Comparison of ENCODE assay signal across 8 cellular contexts in the genomic region with DNA sequence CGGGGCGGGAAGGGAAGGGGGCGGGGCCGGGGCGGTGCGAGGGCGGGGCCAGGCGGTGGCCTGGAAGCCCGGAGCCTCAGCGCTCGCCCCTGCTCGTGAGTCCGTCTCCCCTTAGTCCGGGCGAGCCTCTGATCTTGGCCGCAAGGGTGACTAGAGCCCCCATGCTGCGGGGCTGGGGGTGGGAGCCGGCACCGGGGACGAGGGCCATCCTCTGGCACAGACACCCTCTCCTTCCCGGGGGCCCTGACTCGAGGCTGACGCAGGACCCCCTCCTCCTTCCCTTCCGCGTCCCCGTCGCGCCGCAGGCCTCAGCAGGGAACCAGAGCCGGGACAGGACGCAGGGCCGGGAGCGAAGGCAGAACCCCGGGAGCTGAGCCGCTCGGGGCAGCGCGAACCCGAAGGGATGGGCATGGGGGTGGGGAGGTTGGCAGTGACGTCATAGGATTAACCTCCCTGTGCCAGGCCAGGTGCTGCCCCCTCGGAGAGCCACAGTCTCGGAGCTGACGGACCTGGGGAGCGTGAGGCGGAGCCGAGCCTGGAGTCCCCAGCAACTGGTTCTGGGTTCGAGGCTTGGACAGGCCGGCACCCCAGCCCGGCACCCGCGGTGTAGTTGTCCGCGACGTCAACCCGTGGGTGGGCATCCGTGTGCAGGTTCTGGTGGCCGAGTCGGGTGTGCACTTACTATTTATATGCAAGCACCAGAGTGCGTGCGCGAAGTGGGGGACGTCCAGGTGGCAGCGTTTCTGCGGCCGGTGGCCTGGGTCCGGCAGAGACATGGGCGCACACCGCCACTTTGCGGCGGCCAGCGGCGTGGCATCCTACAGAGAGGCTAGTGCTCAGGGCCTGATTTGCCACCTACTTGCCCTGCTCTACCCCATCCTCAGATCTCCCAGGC. TPM values are rescaled to one million over a fixed set of nuclear protein-coding genes. Genes with fewer than 3 reads are reported as not detected.
A peak's percentile ranks its signal among the peaks of the same experiment; 100 is the strongest.
DNase-seq lines count a peak whose midpoint lies in the region; ATAC-seq and TF ChIP-seq lines count a peak whose summit lies in the region.

No MANE protein-coding gene starts in this region.

- peaks cover 2% of the 10 kb centered on the region for H3K36me3 Mint-ChIP-seq in neural progenitor cell

- H3K9me3 ChIP-seq in neural progenitor cell (ENCODE audit: low read depth): no peaks in the 10 kb centered on the region
- H3K9me3 ChIP-seq in thoracic aorta: no peaks in the 10 kb centered on the region

- H3K4me1 Mint-ChIP-seq in neural progenitor cell: peaks cover 23% of the 10 kb centered on the region

- H3K36me3 ChIP-seq in neural progenitor cell: no peaks in the 10 kb centered on the region
- H3K36me3 ChIP-seq in thoracic aorta: no peaks in the 10 kb centered on the region

- peak; percentile 58 for TF ChIP-seq POLR2A in Raji (IDR thresholded peaks at IDR 0.05; ENCODE audit: insufficient read depth, low read depth, low read length)

- H3K4me1 ChIP-seq in neural progenitor cell (peaks cover 6% of the 10 kb centered on the region), thoracic aorta (ENCODE audit: control insufficient read depth in 1 of 2, low read depth in 2 of 2) (peaks cover 27 to 61% of the 10 kb centered on the region in 2 donors)

- H3K9me3 Mint-ChIP-seq in neural progenitor cell: peaks cover 4% of the 10 kb centered on the region

- peak overlapping the region; percentile 85 for H3K4me3 Mint-ChIP-seq in neural progenitor cell

- in situ Hi-C loops in KBM-7 (cut with MboI; ENCODE audit: low pct_unique_long_range_greater_than_20kb, low sequenced_read_pairs): no loop called here

- peak; percentile 87 for TF ChIP-seq CTCF in GM12865 (IDR thresholded peaks at IDR 0.05; ENCODE audit: insufficient read depth, low read depth, low read length, missing control alignments)
- peak; percentile 59 for TF ChIP-seq CTCF in neural progenitor cell (IDR thresholded peaks at IDR 0.05)
- TF ChIP-seq CTCF in thoracic aorta (IDR thresholded peaks at IDR 0.05): peak; percentile 78

- H3F3A ChIP-seq in neural progenitor cell (ENCODE audit: low read depth): peaks cover 25% of the 10 kb centered on the region

- H3K27me3 ChIP-seq in neural progenitor cell (no peaks in the 10 kb centered on the region), thoracic aorta (replicated peaks; ENCODE audit: insufficient read depth) (no peaks in the 10 kb centered on the region)

- no peaks in the 10 kb centered on the region for H3K79me2 ChIP-seq in neural progenitor cell (ENCODE audit: low read depth)

- H2AFZ ChIP-seq in neural progenitor cell (replicated peaks): peak overlapping the region; percentile 65

- DNase-seq in GM12865 (ENCODE audit: low read depth): peak; percentile 89
- DNase-seq in KBM-7: peak; percentile 84
- peak; percentile 25 to 71 (median 49) for DNase-seq in activated naive CD4-positive, alpha-beta T cell (lab: John Stamatoyannopoulos, UW)
- DNase-seq in foreskin melanocyte: peak; percentile 62
- DNase-seq in neural progenitor cell (ENCODE audit: low spot score): peak; percentile 86
- DNase-seq in thoracic aorta (ENCODE audit: low spot score): no peak

- ATAC-seq in thoracic aorta (ENCODE audit: insufficient number of reproducible peaks, low FRiP score, low read depth) (peak; percentile 16), GM21515 (IDR thresholded peaks at IDR 0.05; ENCODE audit: unreplicated experiment) (no peak)

- peak overlapping the region; percentile 86 for H3K4me2 ChIP-seq in neural progenitor cell

- H3K27ac ChIP-seq in neural progenitor cell (no peak overlapping the region), thoracic aorta (peak overlapping the region; percentile 99 to 100)

- H4K20me1 ChIP-seq in neural progenitor cell (ENCODE audit: low read depth): peaks cover 5% of the 10 kb centered on the region

- H3K27ac Mint-ChIP-seq in neural progenitor cell: no peak overlapping the region

- H3K4me3 ChIP-seq in GM12865 (ENCODE audit: low read depth, low read length) (peak overlapping the region; percentile 86), neural progenitor cell (peak overlapping the region; percentile 84), thoracic aorta (peak overlapping the region; percentile 96)

- no peak overlapping the region for H3K9ac ChIP-seq in neural progenitor cell

- peaks cover 11% of the 10 kb centered on the region for H3K27me3 Mint-ChIP-seq in neural progenitor cell (ENCODE audit: insufficient read depth, low read depth)

RNA-seq across cellular contexts. Expression of a gene that starts 0.5 kb away (rescaled TPM):
- total RNA-seq in neural progenitor cell (ENCODE audit: low replicate concordance) (16.0 and 31.4 TPM in 2 replicates), thoracic aorta (100 to 1,000 TPM in 1 of 2 donors, 10 to 100 TPM in 1; 79.3 to 116 TPM)

RNA-seq across cellular contexts. Expression of a gene that starts 2.7 kb away (rescaled TPM):
- total RNA-seq in neural progenitor cell (ENCODE audit: low replicate concordance) (6.8 and 17.3 TPM in 2 replicates), thoracic aorta (10 to 100 TPM; 21.5 to 27.9 TPM)

RNA-seq across cellular contexts. Expression of a gene that starts 15.5 kb away (rescaled TPM):
- total RNA-seq in neural progenitor cell (ENCODE audit: low replicate concordance) (10.2 and 14.3 TPM in 2 replicates), thoracic aorta (10 to 100 TPM; 34.9 to 89.1 TPM)

RNA-seq across cellular contexts. Expression of a gene that starts 28.9 kb away (rescaled TPM):
- total RNA-seq in neural progenitor cell (ENCODE audit: low replicate concordance) (4.6 and 9.1 TPM in 2 replicates), thoracic aorta (1 to 10 TPM in 1 of 2 donors, not detected in 1; 1.5 TPM)
